In the genomic region with DNA sequence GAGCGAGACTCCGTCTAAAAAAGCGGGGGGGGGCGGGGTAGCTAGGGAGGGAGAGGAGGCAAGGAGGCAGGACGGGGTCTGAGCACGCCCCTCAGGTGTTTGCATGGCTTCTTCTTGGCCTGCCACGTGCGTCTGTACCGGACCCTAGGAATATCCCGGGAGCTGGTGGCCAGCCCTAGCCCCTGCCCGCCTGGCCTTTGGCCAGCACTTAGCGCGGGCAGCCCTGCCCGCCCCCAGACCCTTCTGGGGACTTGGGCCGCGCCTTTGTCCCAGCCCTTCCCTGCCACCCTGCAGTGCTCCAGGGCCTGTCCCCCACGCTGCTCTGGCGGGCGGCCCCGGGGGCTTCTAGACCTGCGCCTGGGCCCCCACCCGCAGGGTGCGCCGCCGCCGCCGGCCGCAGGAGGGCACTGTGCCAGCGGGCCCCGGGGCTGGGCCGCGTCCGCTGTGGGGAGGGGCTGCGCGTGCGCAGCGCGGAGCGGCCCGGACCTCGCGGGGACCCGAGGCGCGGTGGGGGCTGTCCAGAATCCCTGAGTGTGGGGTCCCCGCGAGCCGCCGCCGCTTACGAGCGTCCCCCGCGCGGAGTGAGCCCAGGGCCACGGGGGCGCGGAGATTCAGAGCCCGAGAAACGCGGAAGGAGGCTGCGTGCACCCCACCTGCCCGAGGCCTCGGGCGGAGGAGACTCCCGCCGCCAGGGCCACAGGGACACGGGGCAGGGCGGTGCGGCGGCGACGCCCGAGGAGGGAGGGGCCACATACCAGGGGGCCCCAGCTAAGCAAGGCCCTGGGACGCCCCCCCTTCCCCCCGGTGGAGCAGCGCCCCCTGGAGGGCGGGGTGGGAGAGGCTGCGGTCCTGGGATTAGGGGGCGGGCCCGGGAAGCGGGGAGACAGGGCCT, we compare ENCODE assay signal across 8 cellular contexts. TPM values are rescaled to one million over a fixed set of nuclear protein-coding genes. Genes with fewer than 3 reads are reported as not detected.
A peak's percentile ranks its signal among the peaks of the same experiment; 100 is the strongest.
DNase-seq lines count a peak whose midpoint lies in the region; ATAC-seq and TF ChIP-seq lines count a peak whose summit lies in the region.

No MANE protein-coding gene starts in this region.

- H3K36me3 ChIP-seq in iPS-18a (ENCODE audit: control insufficient read depth, low read depth, low read length) (peaks cover 4% of the 10 kb centered on the region), spleen (peaks cover 0 to 32% (median 0%) of the 10 kb centered on the region in 6 donors)

- H3K36me3 Mint-ChIP-seq in IgD-negative memory B cell (no peaks in the 10 kb centered on the region), T-helper 17 cell (ENCODE audit: low read depth) (no peaks in the 10 kb centered on the region)

- H3K27ac ChIP-seq in iPS-18a (ENCODE audit: low read length) = no peak overlapping the region
- H3K27ac ChIP-seq in spleen = peak overlapping the region; percentile 77 to 97 (median 94)

- peak overlapping the region; percentile 68 to 89 (median 84) for H3K4me3 Mint-ChIP-seq in IgD-negative memory B cell
- H3K4me3 Mint-ChIP-seq in T-helper 17 cell = peak overlapping the region; percentile 88

- peak overlapping the region in 2 of 3 donors; percentile 57 to 69 for H3K27ac Mint-ChIP-seq in IgD-negative memory B cell
- peak overlapping the region; percentile 65 for H3K27ac Mint-ChIP-seq in T-helper 17 cell

- ATAC-seq in GM21529 (IDR thresholded peaks at IDR 0.05; ENCODE audit: unreplicated experiment) (peak; percentile 87), T-helper 17 cell (peak; percentile 92)

- no peak for TF ChIP-seq POLR2A in spleen (IDR thresholded peaks at IDR 0.05)

- intact Hi-C loops in spleen (cut with DNase I; ENCODE audit: low total_unique reads) = loop anchor here (10.0 kb wide), 1 partner anchor 90 kb away; a partner anchor contains a TSS

- no peaks in the 10 kb centered on the region for H3K9me3 Mint-ChIP-seq in IgD-negative memory B cell

- TF ChIP-seq CTCF in GM10266 (IDR thresholded peaks at IDR 0.05; ENCODE audit: control insufficient read depth, insufficient read depth, low read depth, missing control alignments) = peak; percentile 95
- TF ChIP-seq CTCF in spleen (IDR thresholded peaks at IDR 0.05 in 8 of 11, conservative IDR thresholded peaks at IDR 0.05 in 3 of 11) = peak; percentile 63 to 90 (median 79)

- peak overlapping the region; percentile 72 for H3K9ac ChIP-seq in iPS-18a (ENCODE audit: low read length)

- peak; percentile 97 for DNase-seq in GM10266 (ENCODE audit: extremely low spot score)
- DNase-seq in T-helper 17 cell = peak; percentile 78 to 84 (median 83)
- peak; percentile 86 for DNase-seq in astrocyte of the hippocampus (ENCODE audit: low read depth, low spot score)
- DNase-seq in spleen = peak; percentile 95
- no peak for DNase-seq in occipital lobe (lab: John Stamatoyannopoulos, UW)

- 1 to 3% (median 2%) methylated on average over 16 to 81 of the region's 82 CpGs for WGBS in spleen, 5 donors

- no peaks in the 10 kb centered on the region for H3K27me3 Mint-ChIP-seq in IgD-negative memory B cell
- H3K27me3 Mint-ChIP-seq in T-helper 17 cell = no peaks in the 10 kb centered on the region

- H3K4me1 Mint-ChIP-seq in IgD-negative memory B cell = peaks cover 0 to 7% (median 7%) of the 10 kb centered on the region in 3 donors
- peaks cover 9% of the 10 kb centered on the region for H3K4me1 Mint-ChIP-seq in T-helper 17 cell

- H3K27me3 ChIP-seq in iPS-18a (ENCODE audit: control insufficient read depth, insufficient read depth, low read length) = no peaks in the 10 kb centered on the region
- H3K27me3 ChIP-seq in spleen (replicated peaks in 1 of 7) = no peaks in the 10 kb centered on the region

- peaks cover 6% of the 10 kb centered on the region for H3K4me1 ChIP-seq in iPS-18a (ENCODE audit: control insufficient read depth, low read depth, low read length)
- H3K4me1 ChIP-seq in spleen = peaks cover 3 to 67% (median 23%) of the 10 kb centered on the region in 6 donors

- H3K9me3 ChIP-seq in T-helper 17 cell (ENCODE audit: control insufficient read depth, low read length, poor library complexity, severe bottlenecking) (no peaks in the 10 kb centered on the region), iPS-18a (ENCODE audit: control insufficient read depth, low read depth, low read length) (no peaks in the 10 kb centered on the region), spleen (no peaks in the 10 kb centered on the region)

- H3K4me3 ChIP-seq in iPS-18a (ENCODE audit: low read length) = peak overlapping the region; percentile 53
- H3K4me3 ChIP-seq in spleen = peak overlapping the region; percentile 59 to 91 (median 74)

RNA-seq across cellular contexts. Expression of a gene that starts 21.0 kb away (rescaled TPM):
- polyA plus RNA-seq in IgD-negative memory B cell (3.4 TPM), spleen (10 to 100 TPM; 26.2 to 52.9 (median 30.2) TPM)
- total RNA-seq in T-helper 17 cell (1 to 10 TPM; 3.7 to 5.9 TPM), spleen (10 to 100 TPM; 19.6 to 42.7 (median 33.9) TPM), occipital lobe (41.8 TPM)

RNA-seq across cellular contexts. Expression of a gene that starts 37.9 kb away (rescaled TPM):
- polyA plus RNA-seq in IgD-negative memory B cell (not detected), spleen (under 1 TPM in 2 of 3 donors, not detected in 1; 0.03 to 0.11 TPM)
- total RNA-seq in T-helper 17 cell (not detected), spleen (not detected), occipital lobe (not detected)

RNA-seq across cellular contexts. Expression of a gene that starts 46.3 kb away (rescaled TPM):
- polyA plus RNA-seq in IgD-negative memory B cell = 17.7 TPM
- 10 to 100 TPM; 75.5 to 77.9 TPM for total RNA-seq in T-helper 17 cell
- 10 to 100 TPM; 53.7 to 64.1 (median 58.3) TPM for total RNA-seq in spleen
- polyA plus RNA-seq in spleen = 10 to 100 TPM; 28.4 to 34.1 (median 31.0) TPM
- 60.2 TPM for total RNA-seq in occipital lobe
